ENCODE assay signal across 18 cellular contexts in the genomic region with DNA sequence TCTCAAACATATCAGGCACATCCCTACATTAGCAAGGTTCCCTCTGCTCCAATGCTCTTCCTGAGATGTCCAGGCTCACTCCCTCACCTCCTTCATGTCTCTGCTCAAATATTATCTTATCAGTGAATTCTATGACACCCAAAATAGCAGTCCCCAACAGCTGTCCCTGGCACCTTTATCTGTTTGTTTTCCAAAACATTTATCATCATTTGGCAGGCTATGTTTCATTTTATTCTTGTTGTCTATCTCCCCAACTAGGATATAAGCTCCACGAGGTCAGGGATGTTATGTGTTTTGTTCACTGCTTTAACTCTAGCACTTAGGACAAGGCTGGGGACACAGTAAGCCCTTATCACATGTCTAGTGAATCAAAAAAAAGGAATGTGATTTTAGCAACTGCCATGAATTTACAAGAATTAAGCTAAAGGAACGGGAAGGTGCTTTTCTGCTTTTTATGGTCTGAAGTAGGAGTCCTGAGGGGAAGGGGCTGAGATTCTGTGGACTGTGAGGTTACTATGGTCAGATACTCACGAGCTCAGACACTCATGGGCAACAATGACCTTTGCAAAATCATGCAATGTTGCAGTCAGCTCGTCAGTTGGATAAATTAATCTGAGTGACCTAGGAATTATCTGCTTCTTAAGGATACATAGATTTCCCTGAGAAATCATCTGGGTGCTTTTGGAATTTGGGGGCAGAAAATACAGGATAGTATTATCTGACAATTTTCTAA. TPM values are rescaled to one million over a fixed set of nuclear protein-coding genes. Genes with fewer than 3 reads are reported as not detected.
"Had no signal": no experiment of that assay in that cellular context is flagged by ENCODE, and none has a peak within 500 bp of the region (broad histone marks: within the 10 kb centered on the region; RNA-seq: fewer than 3 reads in every experiment).

No MANE protein-coding gene starts in this region.

- H3K27me3 ChIP-seq: brain microvascular endothelial cell, pancreas had no signal

- DNase-seq: activated CD4-positive, alpha-beta T cell treated with anti-CD3 and anti-CD28 coated beads for 48 hours; activated CD8-positive, alpha-beta T cell treated with anti-CD3 and anti-CD28 coated beads, Interleukin-2, amount 10 ng/mL, durations not matched to agents 7 days and 5 days; activated naive CD4-positive, alpha-beta T cell treated with anti-CD3 and anti-CD28 coated beads, Interleukin-2, amount 10 ng/mL, durations not matched to agents 7 days and 5 days; activated naive CD8-positive, alpha-beta T cell treated with anti-CD3 and anti-CD28 coated beads, Interleukin-2, amount 50 U/mL, for 24 hours; activated T-cell treated with anti-CD3 and anti-CD28 coated beads, Interleukin-2, amount 50 U/mL, for 24 hours; anterior cingulate cortex; brain microvascular endothelial cell; mesendoderm; natural killer cell; pancreas; stimulated activated CD4-positive, alpha-beta T cell treated with anti-CD3 and anti-CD28 coated beads, Interleukin-2, amount 100 ng/mL, for 24 hours had no signal

- H3K36me3 ChIP-seq: brain microvascular endothelial cell, pancreas had no signal

- H3K9me3 ChIP-seq: pancreas had no signal

- H3K4me3 Mint-ChIP-seq: activated CD8-positive, alpha-beta T cell treated with anti-CD3 and anti-CD28 coated beads, Interleukin-2, amount 10 ng/mL, durations not matched to agents 7 days and 5 days; activated naive CD4-positive, alpha-beta T cell treated with anti-CD3 and anti-CD28 coated beads, Interleukin-2, amount 10 ng/mL, durations not matched to agents 7 days and 5 days; activated naive CD8-positive, alpha-beta T cell treated with anti-CD3 and anti-CD28 coated beads, Interleukin-2, amount 50 U/mL, for 24 hours; activated T-cell treated with anti-CD3 and anti-CD28 coated beads, Interleukin-2, amount 50 U/mL, for 24 hours; natural killer cell; stimulated activated naive CD8-positive, alpha-beta T cell treated with anti-CD3 and anti-CD28 coated beads, Interleukin-15, Interleukin-2, amounts not matched to agents 100 ng/mL and 50 ng/mL, for 24 hours; T-helper 2 cell treated with Interferon-gamma antibody and Interleukin-4, amounts not matched to agents 5 μg/mL and 100 μg/mL, for 36 hours; type B pancreatic cell; WTC11 had no signal

- H3K9me3 Mint-ChIP-seq: activated naive CD8-positive, alpha-beta T cell treated with anti-CD3 and anti-CD28 coated beads, Interleukin-2, amount 50 U/mL, for 24 hours; activated T-cell treated with anti-CD3 and anti-CD28 coated beads, Interleukin-2, amount 50 U/mL, for 24 hours had no signal

- H3K36me3 Mint-ChIP-seq: activated naive CD4-positive, alpha-beta T cell treated with anti-CD3 and anti-CD28 coated beads, Interleukin-2, amount 10 ng/mL, durations not matched to agents 7 days and 5 days; type B pancreatic cell had no signal

- H3K27ac Mint-ChIP-seq: activated CD8-positive, alpha-beta T cell treated with anti-CD3 and anti-CD28 coated beads, Interleukin-2, amount 10 ng/mL, durations not matched to agents 7 days and 5 days; activated naive CD4-positive, alpha-beta T cell treated with anti-CD3 and anti-CD28 coated beads, Interleukin-2, amount 10 ng/mL, durations not matched to agents 7 days and 5 days; activated naive CD8-positive, alpha-beta T cell treated with anti-CD3 and anti-CD28 coated beads, Interleukin-2, amount 50 U/mL, for 24 hours; activated T-cell treated with anti-CD3 and anti-CD28 coated beads, Interleukin-2, amount 50 U/mL, for 24 hours; natural killer cell; stimulated activated naive CD8-positive, alpha-beta T cell treated with anti-CD3 and anti-CD28 coated beads, Interleukin-15, Interleukin-2, amounts not matched to agents 100 ng/mL and 50 ng/mL, for 24 hours; T-helper 2 cell treated with Interferon-gamma antibody and Interleukin-4, amounts not matched to agents 5 μg/mL and 100 μg/mL, for 36 hours; type B pancreatic cell; WTC11 had no signal

- H3K4me1 Mint-ChIP-seq: natural killer cell had no signal

- H3K27me3 Mint-ChIP-seq: activated T-cell treated with anti-CD3 and anti-CD28 coated beads, Interleukin-2, amount 50 U/mL, for 24 hours; type B pancreatic cell had no signal

- ATAC-seq: activated CD8-positive, alpha-beta T cell treated with anti-CD3 and anti-CD28 coated beads, Interleukin-2, amount 10 ng/mL, durations not matched to agents 7 days and 5 days; activated naive CD8-positive, alpha-beta T cell treated with anti-CD3 and anti-CD28 coated beads, Interleukin-2, amount 50 U/mL, for 24 hours; natural killer cell; pancreas; WTC11 had no signal

- H3K4me1 ChIP-seq: pancreas had no signal

- H3K27ac ChIP-seq: brain microvascular endothelial cell, coronary artery, pancreas had no signal

- H3K4me3 ChIP-seq: coronary artery, pancreas had no signal

RNA-seq across cellular contexts. Expression of gene IL22RA2, which starts 1.9 kb away (rescaled TPM):
- total RNA-seq: activated CD8-positive, alpha-beta T cell treated with anti-CD3 and anti-CD28 coated beads, Interleukin-2, amount 10 ng/mL, durations not matched to agents 7 days and 5 days; frontal cortex; kidney epithelial cell; natural killer cell; WTC11 had no signal
- polyA plus RNA-seq: pancreas had no signal
